In genomic region chr18:34128436-34128835, GRCh38 we compare ENCODE assay signal across 15 cellular contexts.
A peak's percentile ranks its signal among the peaks of the same experiment; 100 is the strongest.
DNase-seq lines count a peak whose midpoint lies in the region; ATAC-seq, FAIRE-seq and TF ChIP-seq lines count a peak whose summit lies in the region.
"Had no signal": no experiment of that assay in that cellular context is flagged by ENCODE, and none has a peak within 500 bp of the region (broad histone marks: within the 10 kb centered on the region; RNA-seq: fewer than 3 reads in every experiment).

No MANE protein-coding gene starts in this region.

- ATAC-seq in HG03469 (IDR thresholded peaks at IDR 0.05; ENCODE audit: unreplicated experiment): no peak

- DNase-seq in D721Med (ENCODE audit: insufficient read length, low spot score) (no peak), adipocyte (ENCODE audit: low read depth) (peak; percentile 45), fibroblast of peridontal ligament (ENCODE audit: extremely low read depth) (peak; percentile 2), renal cortical epithelial cell (ENCODE audit: low read depth) (peak; percentile 23), GM19238 (ENCODE audit: insufficient read length, low spot score) (no peak)
- DNase-seq in stimulated activated CD8-positive, alpha-beta memory T cell treated with anti-CD3 and anti-CD28 coated beads, Interleukin-4, amount 100 ng/mL, for 48 hours: no peak
- DNase-seq: CD8-positive, alpha-beta memory T cell; H9; NCI-H1436; NCI-H2081; NCI-H2227 treated with DMSO at 0.1 percent for 48 hours; NCI-H69; NK-92 treated with Interleukin-12 subunit alpha and Interleukin-12 subunit beta, amount 100 ng/mL, for 24 hours had no signal

- no peaks in the 10 kb centered on the region for H3K36me3 ChIP-seq in adipocyte (ENCODE audit: control insufficient read depth, insufficient read depth, low read length, severe bottlenecking)
- H3K36me3 ChIP-seq: BLaER1 had no signal

- H3K9me3 ChIP-seq in adipocyte (ENCODE audit: control insufficient read depth, low read length): no peaks in the 10 kb centered on the region
- H3K9me3 ChIP-seq: BLaER1 had no signal

- H3K4me3 ChIP-seq in adipocyte (ENCODE audit: low read length): no peak overlapping the region
- H3K4me3 ChIP-seq: BLaER1 had no signal

- H3K4me1 ChIP-seq in adipocyte (ENCODE audit: control insufficient read depth, insufficient read depth, low read length): no peaks in the 10 kb centered on the region
- H3K4me1 ChIP-seq: BLaER1 had no signal

- no peak for TF ChIP-seq CTCF in D721Med (IDR thresholded peaks at IDR 0.05; ENCODE audit: insufficient read depth, missing control alignments)

- no peak overlapping the region for H3K9ac ChIP-seq in adipocyte (ENCODE audit: low read length)
- H3K9ac ChIP-seq: BLaER1 had no signal

- FAIRE-seq in D721Med (lab: Jason Lieb, UNC): peak; percentile 83

- no peaks in the 10 kb centered on the region for H3K27me3 ChIP-seq in adipocyte (replicated peaks; ENCODE audit: control insufficient read depth, insufficient read depth, low read length)
- H3K27me3 ChIP-seq: BLaER1 had no signal

Comparison
In these comparisons a context has a peak if more than half of its experiments do, and no peak if none do; other contexts are left out.
1. DNase-seq: peak in adipocyte (single experiment), fibroblast of peridontal ligament (single experiment) and renal cortical epithelial cell (single experiment); none in D721Med (single experiment), GM19238 (single experiment) and stimulated activated CD8-positive, alpha-beta memory T cell treated with anti-CD3 and anti-CD28 coated beads, Interleukin-4, amount 100 ng/mL, for 48 hours (single experiment).